ENCODE assay signal across 8 cellular contexts in genomic region chr14:100193417-100194357, GRCh38. TPM values are rescaled to one million over a fixed set of nuclear protein-coding genes. Genes with fewer than 3 reads are reported as not detected.
DNase-seq lines count a peak whose midpoint lies in the region; ATAC-seq and TF ChIP-seq lines count a peak whose summit lies in the region.

No MANE protein-coding gene starts in this region.

- TF ChIP-seq POLR2A in breast epithelium (IDR thresholded peaks at IDR 0.05) (no peak), vagina (IDR thresholded peaks at IDR 0.05) (no peak)

- in situ Hi-C loops in G401 (cut with HindIII; ENCODE audit: low sequenced_read_pairs), result no loop called here

- DNase-seq in G401 (ENCODE audit: low spot score) (peak; percentile 45), M059J (ENCODE audit: low read depth) (peak; percentile 10), breast epithelium (ENCODE audit: low spot score in 2 of 2) (peak in 1 of 2 donors; percentile 47), mucosa of descending colon (peak in 2 of 3 donors; percentile 36 to 45), vagina (ENCODE audit: extremely low spot score in 2 of 2) (no peak), A172 (ENCODE audit: low spot score) (no peak), OCI-M1 (lab: John Stamatoyannopoulos, UW) (no peak)

- no peak for ATAC-seq in mucosa of descending colon
- ATAC-seq in GM21528 (IDR thresholded peaks at IDR 0.05; ENCODE audit: low FRiP score, unreplicated experiment), result no peak

- H3K9me3 ChIP-seq in breast epithelium (no peaks in the 10 kb centered on the region), mucosa of descending colon (no peaks in the 10 kb centered on the region), vagina (no peaks in the 10 kb centered on the region)

- H3K27me3 ChIP-seq in breast epithelium (no peaks in the 10 kb centered on the region), vagina (no peaks in the 10 kb centered on the region)

- peaks cover 4 to 6% of the 10 kb centered on the region in 2 donors for H3K4me1 ChIP-seq in breast epithelium
- peaks cover 13% of the 10 kb centered on the region for H3K4me1 ChIP-seq in mucosa of descending colon (ENCODE audit: low read depth)
- peaks cover 12% of the 10 kb centered on the region for H3K4me1 ChIP-seq in vagina

- intact Hi-C loops in breast epithelium (cut with DNase I; ENCODE audit: low total_unique reads) (loop anchor here (1.0 to 10.0 kb wide), 2 partner anchors 25 to 199 kb away; no protein-coding TSS in a partner anchor), mucosa of descending colon (cut with DNase I, micrococcal nuclease) (loop anchor here in 1 of 2 donors (5.0 kb wide), 1 partner anchor 211 kb away; no protein-coding TSS in a partner anchor), vagina (cut with DNase I) (loop anchor here (5.0 kb wide), 1 partner anchor 211 kb away; no protein-coding TSS in a partner anchor)

- no peaks in the 10 kb centered on the region for H3K36me3 ChIP-seq in breast epithelium
- peaks cover 4% of the 10 kb centered on the region for H3K36me3 ChIP-seq in mucosa of descending colon (ENCODE audit: low read depth)
- no peaks in the 10 kb centered on the region for H3K36me3 ChIP-seq in vagina

- H3K27ac ChIP-seq in breast epithelium (peak overlapping the region; percentile 96 to 98), vagina (peak overlapping the region; percentile 94)

- H3K4me3 ChIP-seq in breast epithelium, result peak overlapping the region; percentile 39 to 67 (median 51)
- H3K4me3 ChIP-seq in mucosa of descending colon, result no peak overlapping the region
- H3K4me3 ChIP-seq in vagina, result peak overlapping the region; percentile 42 to 46

- no peak for TF ChIP-seq CTCF in breast epithelium (IDR thresholded peaks at IDR 0.05)
- no peak for TF ChIP-seq CTCF in mucosa of descending colon (IDR thresholded peaks at IDR 0.05)
- no peak for TF ChIP-seq CTCF in vagina (IDR thresholded peaks at IDR 0.05)

RNA-seq across cellular contexts. Expression of gene DEGS2, which starts 34.2 kb away (rescaled TPM):
- 0.95 and 5.0 TPM in 2 replicates for total RNA-seq in G401 (2014; rRNA removed; shearing (Covaris generic))
- 0.10 TPM in 1 of 2 replicates, not detected in the other for total RNA-seq in M059J (2014; rRNA removed; shearing (Covaris generic))
- 10 to 100 TPM in 2 of 3 donors, 1 to 10 TPM in 1; 1.1 to 12.0 (median 10.2) TPM for total RNA-seq in breast epithelium
- total RNA-seq in mucosa of descending colon, result 10 to 100 TPM in 2 of 3 donors, 1 to 10 TPM in 1; 6.2 to 28.5 (median 27.9) TPM
- total RNA-seq in vagina, result 19.9 TPM
- total RNA-seq in A172 (2014; rRNA removed; shearing (Covaris generic)), result not detected in 2 replicates

RNA-seq across cellular contexts. Expression of gene YY1, which starts 45.3 kb away (rescaled TPM):
- total RNA-seq in G401 (2014; rRNA removed; shearing (Covaris generic)), result 60.4 and 70.4 TPM in 2 replicates
- 25.9 and 39.5 TPM in 2 replicates for total RNA-seq in M059J (2014; rRNA removed; shearing (Covaris generic))
- total RNA-seq in breast epithelium (10 to 100 TPM; 46.2 to 61.2 (median 50.6) TPM), mucosa of descending colon (10 to 100 TPM; 60.8 to 78.7 (median 72.9) TPM), vagina (43.0 TPM)
- 31.0 and 31.3 TPM in 2 replicates for total RNA-seq in A172 (2014; rRNA removed; shearing (Covaris generic))

Comparison
In these comparisons a context has a peak if more than half of its experiments do, and no peak if none do; other contexts are left out.
1. DNase-seq: peak in G401 (single experiment), M059J (single experiment) and mucosa of descending colon (2 of 3); none in vagina (0 of 2), A172 (single experiment) and OCI-M1 (single experiment).